ENCODE assay signal across 8 cellular contexts in genomic region chr16:71893888-71894228, GRCh38. TPM values are rescaled to one million over a fixed set of nuclear protein-coding genes. Genes with fewer than 3 reads are reported as not detected.
DNase-seq lines count a peak whose midpoint lies in the region; ATAC-seq and TF ChIP-seq lines count a peak whose summit lies in the region.

No MANE protein-coding gene starts in this region.

- ATAC-seq in RWPE2 (ENCODE audit: low read depth) (no peak), GM19351 (IDR thresholded peaks at IDR 0.05; ENCODE audit: unreplicated experiment) (no peak)

- H3K27ac ChIP-seq in RWPE2 (ENCODE audit: poor library complexity, severe bottlenecking) (peak overlapping the region; percentile 76), esophagus muscularis mucosa (replicated peaks in 1 of 4) (peak overlapping the region; percentile 91 to 99 (median 96)), rectal smooth muscle tissue (ENCODE audit: low read depth, low read length) (peak overlapping the region; percentile 98)

- DNase-seq in RWPE2 (ENCODE audit: low spot score), result no peak
- DNase-seq in esophagus muscularis mucosa (ENCODE audit: extremely low spot score), result no peak
- no peak for DNase-seq in NCI-H146 treated with DMSO at 0.1 percent for 48 hours (lab: John Stamatoyannopoulos, UW; ENCODE audit: unreplicated experiment)
- DNase-seq in NCI-H510A treated with DMSO at 0.1 percent for 48 hours (lab: John Stamatoyannopoulos, UW), result no peak
- DNase-seq in kidney tubule cell (ENCODE audit: low spot score), result no peak

- TF ChIP-seq CTCF in RWPE2 (IDR thresholded peaks at IDR 0.05; ENCODE audit: poor library complexity, severe bottlenecking), result no peak
- no peak for TF ChIP-seq CTCF in esophagus muscularis mucosa (IDR thresholded peaks at IDR 0.05)

- no peak for TF ChIP-seq EP300 in esophagus muscularis mucosa (IDR thresholded peaks at IDR 0.05)

- 53% methylated on average over 7 of the region's 7 CpGs for WGBS in esophagus muscularis mucosa

- intact Hi-C loops in esophagus muscularis mucosa (cut with DNase I), result loop anchor here (5.0 kb wide), 1 partner anchor 33 kb away; no protein-coding TSS in a partner anchor

- H3K4me1 ChIP-seq in RWPE2 (ENCODE audit: insufficient read depth, poor library complexity, severe bottlenecking) (peaks cover 8% of the 10 kb centered on the region), esophagus muscularis mucosa (peaks cover 27 to 34% (median 33%) of the 10 kb centered on the region in 4 donors), rectal smooth muscle tissue (ENCODE audit: control insufficient read depth, insufficient read depth, low read length) (peaks cover 6% of the 10 kb centered on the region)

- H3K36me3 ChIP-seq in RWPE2 (ENCODE audit: low read depth) (peaks cover 24% of the 10 kb centered on the region), esophagus muscularis mucosa (no peaks in the 10 kb centered on the region), rectal smooth muscle tissue (ENCODE audit: control insufficient read depth, insufficient read depth, low read length) (no peaks in the 10 kb centered on the region)

- H3K27me3 ChIP-seq in RWPE2 (ENCODE audit: insufficient read depth, poor library complexity, severe bottlenecking), result no peaks in the 10 kb centered on the region
- H3K27me3 ChIP-seq in esophagus muscularis mucosa, result no peaks in the 10 kb centered on the region
- no peaks in the 10 kb centered on the region for H3K27me3 ChIP-seq in rectal smooth muscle tissue (ENCODE audit: control insufficient read depth, insufficient read depth, low read length)

- peak overlapping the region; percentile 97 for H3K9ac ChIP-seq in rectal smooth muscle tissue (ENCODE audit: low read length)

- H3K4me3 ChIP-seq in GM08714 (ENCODE audit: low read length), result peak overlapping the region; percentile 85; the same call in 1 of the 2 replicates
- H3K4me3 ChIP-seq in RWPE2 (ENCODE audit: severe bottlenecking), result peak overlapping the region; percentile 93
- peak overlapping the region; percentile 80 to 94 (median 90) for H3K4me3 ChIP-seq in esophagus muscularis mucosa
- peak overlapping the region; percentile 99 for H3K4me3 ChIP-seq in rectal smooth muscle tissue (ENCODE audit: low read length)

- H3K9me3 ChIP-seq in RWPE2 (ENCODE audit: severe bottlenecking) (no peaks in the 10 kb centered on the region), esophagus muscularis mucosa (no peaks in the 10 kb centered on the region)

- TF ChIP-seq POLR2A in esophagus muscularis mucosa (IDR thresholded peaks at IDR 0.05; ENCODE audit: low read depth), result no peak

RNA-seq across cellular contexts. Expression of gene IST1, which starts 1.5 kb away (rescaled TPM):
- total RNA-seq in esophagus muscularis mucosa, result 100 to 1,000 TPM; 132 to 186 (median 166) TPM

RNA-seq across cellular contexts. Expression of gene ZNF821, which starts 9.9 kb away (rescaled TPM):
- total RNA-seq in esophagus muscularis mucosa, result 1 to 10 TPM; 2.1 to 6.5 (median 5.9) TPM

RNA-seq across cellular contexts. Expression of gene ATXN1L, which starts 48.1 kb away (rescaled TPM):
- total RNA-seq in esophagus muscularis mucosa, result 10 to 100 TPM; 32.8 to 54.6 (median 42.9) TPM
